ENCODE assay signal across 2 cellular contexts in the genomic region with DNA sequence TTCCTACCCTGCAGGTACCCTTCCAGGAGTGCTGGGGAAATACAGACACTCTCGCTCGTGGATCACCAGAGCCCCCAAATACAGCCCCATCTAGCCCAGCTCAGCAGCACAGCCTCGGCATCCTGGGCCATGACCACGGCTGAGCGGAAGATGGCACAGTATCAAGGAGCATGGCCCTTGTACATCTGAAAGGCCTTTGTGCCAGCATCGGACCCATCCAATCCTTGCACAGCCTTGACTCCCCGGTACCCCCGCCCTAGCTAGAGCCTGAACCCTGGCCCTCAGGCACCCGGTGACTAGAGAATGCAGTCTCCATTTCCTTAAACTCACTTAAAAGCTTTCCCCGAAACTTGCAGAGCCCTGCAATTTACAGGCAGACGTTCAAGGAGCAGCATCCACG.
TF ChIP-seq lines count a peak whose summit lies in the region.

No MANE protein-coding gene starts in this region.

TF ChIP-seq in A549, 52 proteins besides CTCF, POLR2A, EP300 and RAD21:
- TF ChIP-seq RARB (CRISPR knock-in tag; IDR thresholded peaks at IDR 0.05) (no peak), CBX8 (IDR thresholded peaks at IDR 0.05) (no peak), KDM1A (IDR thresholded peaks at IDR 0.05; ENCODE audit: low read depth) (no peak), TP53 (CRISPR knock-in tag; IDR thresholded peaks at IDR 0.05) (no peak), MYC (IDR thresholded peaks at IDR 0.05; ENCODE audit: borderline replicate concordance, low read length) (no peak)

TF ChIP-seq in IMR-90, 13 proteins besides CTCF, POLR2A, EP300 and RAD21:
- TF ChIP-seq SMC3 (IDR thresholded peaks at IDR 0.05; ENCODE audit: low read depth, low read length) (no peak), MAFK (IDR thresholded peaks at IDR 0.05; ENCODE audit: low read depth, low read length) (no peak), CHD1 (IDR thresholded peaks at IDR 0.05; ENCODE audit: low read depth, low read length) (no peak), ELK1 (IDR thresholded peaks at IDR 0.05; ENCODE audit: borderline replicate concordance, low read depth, low read length) (no peak), USF2 (IDR thresholded peaks at IDR 0.05; ENCODE audit: low read depth, low read length) (no peak), NFE2L2 (IDR thresholded peaks at IDR 0.05; ENCODE audit: low read depth, low read length) (no peak), FOS (IDR thresholded peaks at IDR 0.05; ENCODE audit: low read depth, low read length) (no peak), MAZ (IDR thresholded peaks at IDR 0.05; ENCODE audit: borderline replicate concordance, low read depth, low read length) (no peak), BHLHE40 (IDR thresholded peaks at IDR 0.05; ENCODE audit: low read depth, low read length) (no peak), MXI1 (IDR thresholded peaks at IDR 0.05; ENCODE audit: borderline replicate concordance, low read depth, low read length) (no peak), CEBPB (IDR thresholded peaks at IDR 0.05; ENCODE audit: low read depth, low read length) (no peak), RFX5 (IDR thresholded peaks at IDR 0.05; ENCODE audit: low read depth, low read length) (no peak), RCOR1 (IDR thresholded peaks at IDR 0.05; ENCODE audit: insufficient replicate concordance, low read length) (no peak)
TF ChIP-seq in IMR-90: peak in this region for 0.
